In genomic region chr2:138492160-138492559, GRCh38 we compare ENCODE assay signal across 16 cellular contexts. TPM values are rescaled to one million over a fixed set of nuclear protein-coding genes. Genes with fewer than 3 reads are reported as not detected.
DNase-seq lines count a peak whose midpoint lies in the region; TF ChIP-seq lines count a peak whose summit lies in the region.
"Had no signal": no experiment of that assay in that cellular context is flagged by ENCODE, and none has a peak within 500 bp of the region (broad histone marks: within the 10 kb centered on the region; RNA-seq: fewer than 3 reads in every experiment).

No MANE protein-coding gene starts in this region.

- H3K4me3 ChIP-seq in liver (ENCODE audit: low read depth in 1 of 3, low read length in 3 of 3) (no peak overlapping the region), Karpas-422 (ENCODE audit: low read length) (no peak overlapping the region), thyroid gland (replicated peaks in 1 of 3) (no peak overlapping the region)
- H3K4me3 ChIP-seq: GM23248 had no signal

- no peak overlapping the region for H2AFZ ChIP-seq in Karpas-422 (ENCODE audit: low read length)
- H2AFZ ChIP-seq: GM23248 had no signal

- H3K79me2 ChIP-seq in Karpas-422 (ENCODE audit: low read length) = no peaks in the 10 kb centered on the region

- H3K36me3 Mint-ChIP-seq in progenitor cell of endocrine pancreas (ENCODE audit: insufficient read depth) = peaks cover 1% of the 10 kb centered on the region
- H3K36me3 Mint-ChIP-seq: CD4-positive, alpha-beta memory T cell had no signal

- no peak overlapping the region for H3K4me3 Mint-ChIP-seq in progenitor cell of endocrine pancreas (ENCODE audit: low read depth)
- H3K4me3 Mint-ChIP-seq: CD4-positive, alpha-beta memory T cell had no signal

- no peaks in the 10 kb centered on the region for H3K9me3 Mint-ChIP-seq in progenitor cell of endocrine pancreas (ENCODE audit: low read depth)
- H3K9me3 Mint-ChIP-seq: CD4-positive, alpha-beta memory T cell had no signal

- no peak for DNase-seq in progenitor cell of endocrine pancreas (ENCODE audit: low spot score, unreplicated experiment)
- DNase-seq in Karpas-422 = no peak
- no peak for DNase-seq in activated CD4-positive, CD25-positive, alpha-beta regulatory T cell (lab: John Stamatoyannopoulos, UW)
- DNase-seq in thyroid gland = no peak
- DNase-seq: C1 segment of cervical spinal cord; Calu3; CD4-positive, alpha-beta memory T cell; COR-L47; DMS53; DMS79 treated with DMSO at 0.1 percent for 48 hours; GF-D8; GM23248; H7; HCEC 1CT had no signal

- no peaks in the 10 kb centered on the region for H4K20me1 ChIP-seq in Karpas-422 (ENCODE audit: insufficient read depth, low read depth, low read length)

- TF ChIP-seq RAD21 in liver (IDR thresholded peaks at IDR 0.05) = no peak

- H3K9me3 ChIP-seq in liver (ENCODE audit: control insufficient read depth in 4 of 4, low read length in 3 of 4) (no peaks in the 10 kb centered on the region), Karpas-422 (ENCODE audit: low read length) (no peaks in the 10 kb centered on the region), thyroid gland (no peaks in the 10 kb centered on the region)

- H3K4me2 ChIP-seq in Karpas-422 (ENCODE audit: low read depth, low read length, poor library complexity, severe bottlenecking) = no peak overlapping the region

- H3K27me3 ChIP-seq in liver (ENCODE audit: control insufficient read depth in 4 of 4, insufficient read depth in 4 of 4, low read length in 3 of 4) (no peaks in the 10 kb centered on the region), Karpas-422 (ENCODE audit: low read length) (no peaks in the 10 kb centered on the region), thyroid gland (no peaks in the 10 kb centered on the region)

- H3K36me3 ChIP-seq in liver (ENCODE audit: control insufficient read depth in 4 of 4, insufficient read depth in 3 of 4, low read depth in 1 of 4, low read length in 3 of 4) (no peaks in the 10 kb centered on the region), Karpas-422 (ENCODE audit: insufficient read depth, low read length) (no peaks in the 10 kb centered on the region), thyroid gland (no peaks in the 10 kb centered on the region)

- 61% methylated on average over 2 of the region's 2 CpGs for WGBS in liver
- 94% methylated on average over 2 of the region's 2 CpGs for WGBS in thyroid gland, 2 donors

- peaks cover 44% of the 10 kb centered on the region for H3K4me1 Mint-ChIP-seq in progenitor cell of endocrine pancreas (ENCODE audit: low read depth)
- H3K4me1 Mint-ChIP-seq: CD4-positive, alpha-beta memory T cell had no signal

- peak overlapping the region; percentile 94 for H3K27ac ChIP-seq in VCaP
- no peak overlapping the region for H3K27ac ChIP-seq in liver (ENCODE audit: low read depth in 1 of 2, low read length in 2 of 2)
- H3K27ac ChIP-seq in Karpas-422 (ENCODE audit: low read length) = no peak overlapping the region
- no peak overlapping the region for H3K27ac ChIP-seq in thyroid gland
- H3K27ac ChIP-seq: GM23248 had no signal

- intact Hi-C loops in thyroid gland (cut with DNase I) = no loop called here

- H3K9ac ChIP-seq in liver (ENCODE audit: low read depth in 1 of 2, low read length in 2 of 2) (no peak overlapping the region), Karpas-422 (ENCODE audit: low read length) (no peak overlapping the region)
- H3K9ac ChIP-seq: GM23248 had no signal

- H3K27ac Mint-ChIP-seq in progenitor cell of endocrine pancreas = peak overlapping the region; percentile 67
- H3K27ac Mint-ChIP-seq: CD4-positive, alpha-beta memory T cell had no signal

- TF ChIP-seq POLR2A in thyroid gland (IDR thresholded peaks at IDR 0.05) = no peak

- no peaks in the 10 kb centered on the region for H3K27me3 Mint-ChIP-seq in progenitor cell of endocrine pancreas

- H3K4me1 ChIP-seq in liver (ENCODE audit: control insufficient read depth in 4 of 4, insufficient read depth in 4 of 4, low read length in 3 of 4) (peaks cover 3 to 36% (median 25%) of the 10 kb centered on the region in 4 donors), Karpas-422 (ENCODE audit: low read length) (no peaks in the 10 kb centered on the region), thyroid gland (no peaks in the 10 kb centered on the region)

- TF ChIP-seq CTCF in VCaP (conservative IDR thresholded peaks at IDR 0.05) (no peak), liver (IDR thresholded peaks at IDR 0.05; ENCODE audit: low read depth, low read length, missing input control) (no peak), progenitor cell of endocrine pancreas (IDR thresholded peaks at IDR 0.05; ENCODE audit: unreplicated experiment) (no peak), thyroid gland (IDR thresholded peaks at IDR 0.05) (no peak)

- H3K9me2 ChIP-seq in Karpas-422 (replicated peaks; ENCODE audit: insufficient read depth, low read length) = no peaks in the 10 kb centered on the region

TF ChIP-seq in liver, 16 proteins besides CTCF, POLR2A, EP300 and RAD21:
- TF ChIP-seq FOXA2 (IDR thresholded peaks at IDR 0.05) (peak; percentile 26), HNF4A (conservative IDR thresholded peaks at IDR 0.05) (peak; percentile 23 to 24), MAX (IDR thresholded peaks at IDR 0.05) (peak; percentile 15), RXRA (IDR thresholded peaks at IDR 0.05) (peak; percentile 7 to 18), GABPA (IDR thresholded peaks at IDR 0.05 in 1 of 2, conservative IDR thresholded peaks at IDR 0.05 in 1 of 2) (no peak), FOXA1 (IDR thresholded peaks at IDR 0.05) (no peak), TAF1 (conservative IDR thresholded peaks at IDR 0.05) (no peak)

RNA-seq across cellular contexts. Expression of gene SPOPL, which starts 9.4 kb away (rescaled TPM):
- total RNA-seq in liver (10 to 100 TPM; 15.2 to 15.8 TPM), progenitor cell of endocrine pancreas (29.7 and 33.0 TPM in 2 replicates), thyroid gland (10 to 100 TPM; 18.0 to 32.7 (median 24.0) TPM)
- 1 to 10 TPM; 3.4 to 3.7 TPM for polyA plus RNA-seq in liver
- total RNA-seq in Karpas-422 (2014; rRNA removed; shearing (Covaris generic); ENCODE audit: low replicate concordance) = 26.6 and 30.3 TPM in 2 replicates
